In the genomic region with DNA sequence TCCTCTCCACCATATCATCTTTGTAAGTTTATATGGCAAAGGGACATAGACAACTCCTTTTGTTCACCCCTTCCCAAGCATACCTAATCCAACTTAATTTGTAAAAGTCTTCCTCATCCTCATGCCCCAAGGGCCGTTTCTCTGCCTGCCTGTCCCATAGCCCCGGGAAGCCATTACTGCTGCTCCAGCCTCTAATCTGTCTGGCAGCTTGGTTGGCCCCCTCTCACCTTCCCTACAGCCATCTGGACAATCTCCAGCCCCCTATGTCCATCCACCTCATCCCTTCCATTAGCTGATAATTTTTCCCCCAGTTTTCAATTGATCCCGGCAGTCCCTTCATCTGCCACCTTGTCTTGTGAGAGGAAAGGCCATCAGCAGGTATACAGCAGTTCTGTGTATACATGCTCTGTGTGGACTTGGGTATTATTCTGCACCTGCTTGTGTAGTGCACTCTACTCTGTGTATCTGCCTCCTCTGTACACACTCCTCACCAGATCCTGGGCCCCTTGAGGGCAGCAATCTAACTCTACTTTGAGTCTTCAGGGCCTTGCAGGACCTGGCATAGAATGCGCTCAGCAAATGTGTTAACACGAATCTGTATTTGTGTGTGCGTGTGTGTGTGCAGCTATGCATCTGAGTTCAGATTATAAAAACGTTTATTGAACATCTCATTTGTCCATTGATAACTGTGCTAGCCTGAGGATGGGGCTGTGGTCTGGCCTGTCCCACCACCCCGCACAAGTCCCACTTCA, we compare ENCODE assay signal across 8 cellular contexts. TPM values are rescaled to one million over a fixed set of nuclear protein-coding genes. Genes with fewer than 3 reads are reported as not detected.
DNase-seq lines count a peak whose midpoint lies in the region; ATAC-seq and TF ChIP-seq lines count a peak whose summit lies in the region.

No MANE protein-coding gene starts in this region.

- H3F3A ChIP-seq in GM23248 (ENCODE audit: insufficient read depth), result peaks cover 41% of the 10 kb centered on the region

- H3K27ac Mint-ChIP-seq in osteocyte (ENCODE audit: unreplicated experiment), result peak overlapping the region; percentile 99

- DNase-seq in ACHN, result peak; percentile 45
- DNase-seq in GM23248, result peak; percentile 33
- no peak for DNase-seq in SJCRH30
- no peak for DNase-seq in epithelial cell of prostate (ENCODE audit: low read depth, low spot score)
- no peak for DNase-seq in osteocyte (ENCODE audit: extremely low spot score, unreplicated experiment)
- DNase-seq in ureter (ENCODE audit: low spot score), result no peak

- no peak for ATAC-seq in GM19452 (IDR thresholded peaks at IDR 0.05; ENCODE audit: unreplicated experiment)
- no peak for ATAC-seq in GM18519 (IDR thresholded peaks at IDR 0.05; ENCODE audit: low FRiP score, unreplicated experiment)

- no peaks in the 10 kb centered on the region for H4K20me1 ChIP-seq in GM23248 (ENCODE audit: insufficient read depth)

- H3K4me1 ChIP-seq in GM23248 (ENCODE audit: insufficient read depth), result peaks cover 51% of the 10 kb centered on the region
- H3K4me1 ChIP-seq in SJCRH30, result peaks cover 33% of the 10 kb centered on the region

- H3K9me3 Mint-ChIP-seq in osteocyte (ENCODE audit: unreplicated experiment), result no peaks in the 10 kb centered on the region

- H3K27me3 ChIP-seq in GM23248 (replicated peaks; ENCODE audit: insufficient read depth), result no peaks in the 10 kb centered on the region
- H3K27me3 ChIP-seq in SJCRH30, result peaks cover 6% of the 10 kb centered on the region; the same call in 1 of the 2 replicates

- H3K4me3 ChIP-seq in GM23248 (peak overlapping the region; percentile 49), SJCRH30 (peak overlapping the region; percentile 49)

- H3K27ac ChIP-seq in GM23248, result peak overlapping the region; percentile 100
- H3K27ac ChIP-seq in SJCRH30, result peak overlapping the region; percentile 70
- H3K27ac ChIP-seq in epithelial cell of prostate, result peak overlapping the region; percentile 96

- peaks cover 13% of the 10 kb centered on the region for H3K79me2 ChIP-seq in GM23248 (ENCODE audit: insufficient read depth)

- in situ Hi-C loops in ACHN (cut with HindIII; ENCODE audit: low pct_ligation_motif_present, low pct_unique_long_range_greater_than_20kb, low sequenced_read_pairs) (no loop called here), GM23248 (cut with MboI) (no loop called here)

- H3K36me3 Mint-ChIP-seq in osteocyte (ENCODE audit: unreplicated experiment), result no peaks in the 10 kb centered on the region

- no peaks in the 10 kb centered on the region for H3K27me3 Mint-ChIP-seq in osteocyte (ENCODE audit: unreplicated experiment)

- H2AFZ ChIP-seq in GM23248, result peak overlapping the region; percentile 30; the same call in 1 of the 2 replicates

- 50 to 51% methylated on average over 8 of the region's 8 CpGs for WGBS in GM23248 (ENCODE audit: low coverage in 1 of 2, low lambda C conversion rate in 2 of 2, missing lambda C conversion rate in 2 of 2), 2 experiments

- no peak for TF ChIP-seq CTCF in osteocyte (IDR thresholded peaks at IDR 0.05)

- peak overlapping the region; percentile 79 for H3K4me3 Mint-ChIP-seq in osteocyte (ENCODE audit: unreplicated experiment)

- no peaks in the 10 kb centered on the region for H3K9me3 ChIP-seq in GM23248 (ENCODE audit: low read depth)
- H3K9me3 ChIP-seq in SJCRH30 (replicated peaks), result no peaks in the 10 kb centered on the region

- no peaks in the 10 kb centered on the region for H3K36me3 ChIP-seq in GM23248 (ENCODE audit: low read depth)
- no peaks in the 10 kb centered on the region for H3K36me3 ChIP-seq in SJCRH30

- H3K4me1 Mint-ChIP-seq in osteocyte (ENCODE audit: unreplicated experiment), result peaks cover 46% of the 10 kb centered on the region

- peak overlapping the region; percentile 73 for H3K4me2 ChIP-seq in GM23248 (ENCODE audit: unreplicated experiment)

- peak overlapping the region; percentile 100 for H3K9ac ChIP-seq in GM23248

- H3K9me2 ChIP-seq in GM23248 (ENCODE audit: insufficient read depth), result no peaks in the 10 kb centered on the region

RNA-seq across cellular contexts. Expression of a gene that starts 3.7 kb away (rescaled TPM):
- total RNA-seq in GM23248 (2014; rRNA removed; shearing (Covaris generic)), result 22.3 and 23.6 TPM in 2 replicates
- 32.1 and 34.1 TPM in 2 replicates for polyA plus RNA-seq in GM23248 (2016; fragmentation: Nextera tagmentation; extraction: Ambion mirVana)
- 10.0 and 13.3 TPM in 2 replicates for total RNA-seq in SJCRH30 (2014; rRNA removed; shearing (Covaris generic))
- total RNA-seq in osteocyte, result 33.8 and 45.8 TPM in 2 replicates
- 55.3 TPM for total RNA-seq in ureter

Comparison
In these comparisons a context has a peak if more than half of its experiments do, and no peak if none do; other contexts are left out.
1. DNase-seq: peak in ACHN (single experiment) and GM23248 (single experiment); none in SJCRH30 (0 of 2), epithelial cell of prostate (single experiment), osteocyte (single experiment) and ureter (single experiment).
2. Peak in every context shown above with its lines, with median percentiles within 50 percentile points of each other: H3K27ac ChIP-seq.